ENCODE assay signal across 14 cellular contexts in genomic region chr14:90484291-90484690, GRCh38.
DNase-seq lines count a peak whose midpoint lies in the region; ATAC-seq and TF ChIP-seq lines count a peak whose summit lies in the region.
"Had no signal": no experiment of that assay in that cellular context is flagged by ENCODE, and none has a peak within 500 bp of the region (broad histone marks: within the 10 kb centered on the region; RNA-seq: fewer than 3 reads in every experiment).

No MANE protein-coding gene starts in this region.

- H3K27me3 Mint-ChIP-seq in activated CD4-positive, alpha-beta T cell treated with anti-CD3 and anti-CD28 coated beads, Interleukin-2, amount 10 ng/mL, durations not matched to agents 7 days and 5 days: peaks cover 3% of the 10 kb centered on the region
- peaks cover 6% of the 10 kb centered on the region for H3K27me3 Mint-ChIP-seq in activated CD4-positive, alpha-beta T cell treated with anti-CD3 and anti-CD28 coated beads, Interleukin-2, amount 10 ng/mL, durations not matched to agents 24 days and 14 days
- no peaks in the 10 kb centered on the region for H3K27me3 Mint-ChIP-seq in CD8-positive, alpha-beta T cell (ENCODE audit: low read depth)
- H3K27me3 Mint-ChIP-seq in T-helper 17 cell: peaks cover 31% of the 10 kb centered on the region

- peak overlapping the region; percentile 10 for H3K27ac Mint-ChIP-seq in activated CD4-positive, alpha-beta T cell treated with anti-CD3 and anti-CD28 coated beads, Interleukin-2, amount 10 ng/mL, durations not matched to agents 7 days and 5 days
- H3K27ac Mint-ChIP-seq in activated CD4-positive, alpha-beta T cell treated with anti-CD3 and anti-CD28 coated beads, Interleukin-2, amount 10 ng/mL, durations not matched to agents 24 days and 14 days: no peak overlapping the region
- H3K27ac Mint-ChIP-seq in CD8-positive, alpha-beta T cell: no peak overlapping the region
- H3K27ac Mint-ChIP-seq in T-helper 17 cell: no peak overlapping the region
- H3K27ac Mint-ChIP-seq: CD4-positive, alpha-beta T cell had no signal

- no peak overlapping the region for H3K4me3 ChIP-seq in CD8-positive, alpha-beta T cell (ENCODE audit: low read depth, low read length)
- no peak overlapping the region for H3K4me3 ChIP-seq in parathyroid adenoma (ENCODE audit: low read depth, low read length)

- no peak for ATAC-seq in CD8-positive, alpha-beta T cell
- ATAC-seq in T-helper 17 cell: no peak
- ATAC-seq in activated CD4-positive, CD25-positive, alpha-beta regulatory T cell treated with anti-CD3 and anti-CD28 coated beads, Interleukin-2, amount 50 U/mL, for 24 hours: no peak
- ATAC-seq: HCT116 had no signal

- H3K9ac ChIP-seq in parathyroid adenoma: no peak overlapping the region

- no peak for DNase-seq in activated CD4-positive, alpha-beta T cell treated with anti-CD3 and anti-CD28 coated beads, Interleukin-2, amount 10 ng/mL, durations not matched to agents 7 days and 5 days
- DNase-seq in activated CD4-positive, alpha-beta T cell treated with anti-CD3 and anti-CD28 coated beads, Interleukin-2, amount 10 ng/mL, durations not matched to agents 24 days and 14 days: no peak
- no peak for DNase-seq in CD8-positive, alpha-beta T cell
- DNase-seq in T-helper 17 cell (no peak), SW480 (ENCODE audit: low spot score) (no peak), AML-193 (lab: John Stamatoyannopoulos, UW) (no peak)
- DNase-seq: C1 segment of cervical spinal cord; CD4-positive, alpha-beta T cell; EL had no signal

- H3K36me3 Mint-ChIP-seq in activated CD4-positive, alpha-beta T cell treated with anti-CD3 and anti-CD28 coated beads, Interleukin-2, amount 10 ng/mL, durations not matched to agents 7 days and 5 days (ENCODE audit: low read depth): no peaks in the 10 kb centered on the region
- H3K36me3 Mint-ChIP-seq in activated CD4-positive, alpha-beta T cell treated with anti-CD3 and anti-CD28 coated beads, Interleukin-2, amount 10 ng/mL, durations not matched to agents 24 days and 14 days (ENCODE audit: low read depth): no peaks in the 10 kb centered on the region
- H3K36me3 Mint-ChIP-seq in CD8-positive, alpha-beta T cell: no peaks in the 10 kb centered on the region
- H3K36me3 Mint-ChIP-seq in T-helper 17 cell (ENCODE audit: low read depth): peaks cover 5% of the 10 kb centered on the region

- peaks cover 9% of the 10 kb centered on the region for H3K4me1 Mint-ChIP-seq in activated CD4-positive, alpha-beta T cell treated with anti-CD3 and anti-CD28 coated beads, Interleukin-2, amount 10 ng/mL, durations not matched to agents 7 days and 5 days
- peaks cover 3% of the 10 kb centered on the region for H3K4me1 Mint-ChIP-seq in activated CD4-positive, alpha-beta T cell treated with anti-CD3 and anti-CD28 coated beads, Interleukin-2, amount 10 ng/mL, durations not matched to agents 24 days and 14 days
- peaks cover 16% of the 10 kb centered on the region for H3K4me1 Mint-ChIP-seq in CD8-positive, alpha-beta T cell (ENCODE audit: low read depth)
- H3K4me1 Mint-ChIP-seq in T-helper 17 cell: peaks cover 11% of the 10 kb centered on the region

- intact Hi-C loops in activated CD4-positive, alpha-beta T cell treated with anti-CD3 and anti-CD28 coated beads, Interleukin-2, amount 10 ng/mL, durations not matched to agents 24 days and 14 days (cut with micrococcal nuclease): no loop called here
- intact Hi-C loops in CD8-positive, alpha-beta T cell (cut with DNase I, micrococcal nuclease): no loop called here

- POLR2A ChIA-PET in activated CD4-positive, alpha-beta T cell treated with anti-CD3 and anti-CD28 coated beads, Interleukin-2, amount 10 ng/mL, durations not matched to agents 7 days and 5 days (lab: Charles Lee): no interaction called here
- POLR2A ChIA-PET in CD8-positive, alpha-beta T cell (lab: Charles Lee): no interaction called here

- no peaks in the 10 kb centered on the region for H3K27me3 ChIP-seq in CD8-positive, alpha-beta T cell (ENCODE audit: insufficient read depth, low read length)
- H3K27me3 ChIP-seq in parathyroid adenoma (ENCODE audit: control insufficient read depth, insufficient read depth, low read length): no peaks in the 10 kb centered on the region

- H3K79me2 ChIP-seq in parathyroid adenoma: no peaks in the 10 kb centered on the region

- no peaks in the 10 kb centered on the region for H3K9me3 ChIP-seq in CD8-positive, alpha-beta T cell (ENCODE audit: low read length)
- no peaks in the 10 kb centered on the region for H3K9me3 ChIP-seq in T-helper 17 cell (ENCODE audit: control insufficient read depth, low read length, poor library complexity, severe bottlenecking)
- no peaks in the 10 kb centered on the region for H3K9me3 ChIP-seq in parathyroid adenoma (ENCODE audit: control insufficient read depth, low read length)

- CTCF ChIA-PET in activated CD4-positive, alpha-beta T cell treated with anti-CD3 and anti-CD28 coated beads, Interleukin-2, amount 10 ng/mL, durations not matched to agents 7 days and 5 days (lab: Charles Lee): no interaction called here
- CTCF ChIA-PET in CD8-positive, alpha-beta T cell (lab: Charles Lee): no interaction called here

- no peak overlapping the region for H3K27ac ChIP-seq in CD8-positive, alpha-beta T cell (ENCODE audit: low read depth, low read length)
- H3K27ac ChIP-seq in parathyroid adenoma: no peak overlapping the region
- H3K27ac ChIP-seq: 22Rv1, HL-60 had no signal

- no peaks in the 10 kb centered on the region for H3K36me3 ChIP-seq in CD8-positive, alpha-beta T cell (ENCODE audit: insufficient read depth, low read length)
- H3K36me3 ChIP-seq in parathyroid adenoma (ENCODE audit: control insufficient read depth, insufficient read depth, low read length): no peaks in the 10 kb centered on the region

- H2AFZ ChIP-seq in parathyroid adenoma: peak overlapping the region; percentile 47

- no peak overlapping the region for H3K4me3 Mint-ChIP-seq in activated CD4-positive, alpha-beta T cell treated with anti-CD3 and anti-CD28 coated beads, Interleukin-2, amount 10 ng/mL, durations not matched to agents 7 days and 5 days
- H3K4me3 Mint-ChIP-seq in activated CD4-positive, alpha-beta T cell treated with anti-CD3 and anti-CD28 coated beads, Interleukin-2, amount 10 ng/mL, durations not matched to agents 24 days and 14 days: no peak overlapping the region
- H3K4me3 Mint-ChIP-seq in CD8-positive, alpha-beta T cell: peak overlapping the region; percentile 3
- H3K4me3 Mint-ChIP-seq in T-helper 17 cell: peak overlapping the region; percentile 0

- H3K4me2 ChIP-seq in parathyroid adenoma (ENCODE audit: low read length): no peak overlapping the region

- H3K9me3 Mint-ChIP-seq in activated CD4-positive, alpha-beta T cell treated with anti-CD3 and anti-CD28 coated beads, Interleukin-2, amount 10 ng/mL, durations not matched to agents 7 days and 5 days: no peaks in the 10 kb centered on the region
- no peaks in the 10 kb centered on the region for H3K9me3 Mint-ChIP-seq in activated CD4-positive, alpha-beta T cell treated with anti-CD3 and anti-CD28 coated beads, Interleukin-2, amount 10 ng/mL, durations not matched to agents 24 days and 14 days
- H3K9me3 Mint-ChIP-seq in CD8-positive, alpha-beta T cell: peaks cover 3% of the 10 kb centered on the region

- TF ChIP-seq CTCF in CD8-positive, alpha-beta T cell (IDR thresholded peaks at IDR 0.05): no peak
- no peak for TF ChIP-seq CTCF in parathyroid adenoma (IDR thresholded peaks at IDR 0.05)

- peaks cover 14% of the 10 kb centered on the region for H3K4me1 ChIP-seq in CD8-positive, alpha-beta T cell (ENCODE audit: insufficient read depth, low read length)
- H3K4me1 ChIP-seq in parathyroid adenoma: peaks cover 21% of the 10 kb centered on the region

Comparison
In these comparisons a context has a peak if more than half of its experiments do, and no peak if none do; other contexts are left out.
1. H3K4me3 Mint-ChIP-seq: peak in CD8-positive, alpha-beta T cell (single experiment) and T-helper 17 cell (single experiment); none in activated CD4-positive, alpha-beta T cell treated with anti-CD3 and anti-CD28 coated beads, Interleukin-2, amount 10 ng/mL, durations not matched to agents 7 days and 5 days (single experiment) and activated CD4-positive, alpha-beta T cell treated with anti-CD3 and anti-CD28 coated beads, Interleukin-2, amount 10 ng/mL, durations not matched to agents 24 days and 14 days (single experiment).